Comparison of ENCODE assay signal across 21 cellular contexts in genomic region chr4:177778623-177779022, GRCh38.
DNase-seq lines count a peak whose midpoint lies in the region; ATAC-seq and FAIRE-seq lines count a peak whose summit lies in the region.
"Had no signal": no experiment of that assay in that cellular context is flagged by ENCODE, and none has a peak within 500 bp of the region (broad histone marks: within the 10 kb centered on the region; RNA-seq: fewer than 3 reads in every experiment).

No MANE protein-coding gene starts in this region.

- DNase-seq in frontal cortex (ENCODE audit: low spot score in 2 of 2) (no peak), NCI-H524 (lab: John Stamatoyannopoulos, UW) (no peak)
- DNase-seq in activated CD4-positive, alpha-beta T cell treated with anti-CD3 and anti-CD28 coated beads, Interleukin-2, amount 50 U/mL, for 1 hour = no peak
- DNase-seq: CD4-positive, CD25-positive, alpha-beta regulatory T cell; DMS79; NCI-H1092; NCI-H1436; NCI-H1930; NCI-H2227 treated with DMSO at 0.1 percent for 48 hours; NCI-H510A; NCI-H748 treated with DMSO at 0.1 percent for 48 hours; T-helper 1 cell had no signal

- peak; percentile 50 for FAIRE-seq in frontal cortex (lab: Jason Lieb, UNC)
- FAIRE-seq: H1, HepG2, K562, RCC 7860 had no signal

- ATAC-seq in GM18868 (IDR thresholded peaks at IDR 0.05; ENCODE audit: unreplicated experiment) (peak; percentile 58), HG02852 (IDR thresholded peaks at IDR 0.05; ENCODE audit: unreplicated experiment) (peak; percentile 66), HG03342 (IDR thresholded peaks at IDR 0.05; ENCODE audit: unreplicated experiment) (peak; percentile 80), HG02973 (IDR thresholded peaks at IDR 0.05; ENCODE audit: unreplicated experiment) (no peak)
- ATAC-seq: HCT116, HepG2, K562 had no signal
